ENCODE assay signal across 12 cellular contexts in the genomic region with DNA sequence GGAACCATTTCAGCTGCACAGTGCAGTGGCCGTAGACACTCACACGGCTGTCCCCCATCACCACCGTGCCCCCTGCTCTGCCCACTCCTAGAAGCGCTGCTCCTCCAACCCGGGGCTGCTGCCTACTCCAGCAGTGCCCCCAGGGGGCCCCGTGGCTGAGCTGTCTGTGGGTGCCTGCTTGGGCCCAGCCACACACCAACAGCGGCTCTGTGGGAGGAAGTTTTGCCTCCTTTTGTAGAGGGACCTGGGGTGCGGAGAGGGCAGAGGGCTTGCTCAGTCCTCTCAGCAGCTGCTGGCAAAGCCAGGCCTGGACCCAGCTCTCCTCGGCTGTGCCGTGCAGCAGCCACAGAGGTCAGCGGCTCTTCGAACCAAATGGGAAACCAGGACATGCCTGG.
"Had no signal": no experiment of that assay in that cellular context is flagged by ENCODE, and none has a peak within 500 bp of the region (broad histone marks: within the 10 kb centered on the region; RNA-seq: fewer than 3 reads in every experiment).

No MANE protein-coding gene starts in this region.

- H3K4me1 ChIP-seq: testis had no signal

- H3K9me3 ChIP-seq: heart right ventricle, testis, upper lobe of left lung had no signal

- H3K27me3 ChIP-seq: testis, upper lobe of left lung had no signal

- H3K36me3 ChIP-seq: gastroesophageal sphincter, upper lobe of left lung had no signal

- H3K4me3 ChIP-seq: dorsolateral prefrontal cortex, gastroesophageal sphincter, heart right ventricle, testis, upper lobe of left lung had no signal

- DNase-seq: activated B cell treated with CpG ODN at 0.5 μM for 24 hours; activated CD4-positive, alpha-beta T cell treated with anti-CD3 and anti-CD28 coated beads for 48 hours; activated naive CD4-positive, alpha-beta T cell; nucleus accumbens; stimulated activated naive CD8-positive, alpha-beta T cell treated with anti-CD3 and anti-CD28 coated beads, Interleukin-15, amount 100 ng/mL, for 72 hours; testis had no signal

- ATAC-seq: gastroesophageal sphincter; heart right ventricle; naive thymus-derived CD8-positive, alpha-beta T cell; sciatic nerve; stimulated activated naive CD8-positive, alpha-beta T cell treated with anti-CD3 and anti-CD28 coated beads, Interleukin-15, amount 100 ng/mL, for 72 hours had no signal

- H3K27ac ChIP-seq: dorsolateral prefrontal cortex, gastroesophageal sphincter, heart right ventricle, testis, upper lobe of left lung had no signal
